Comparison of ENCODE assay signal across 8 cellular contexts in genomic region chr18:23053756-23054457, GRCh38.
DNase-seq lines count a peak whose midpoint lies in the region; TF ChIP-seq lines count a peak whose summit lies in the region.

No MANE protein-coding gene starts in this region.

- no TSS peak for BruUV-seq in Calu3 (replicated peaks; lab: Mats Ljungman, UMichigan)

- H3K36me3 Mint-ChIP-seq in Calu3 (ENCODE audit: insufficient read depth, unreplicated experiment) (no peaks in the 10 kb centered on the region), mesothelial cell of epicardium (no peaks in the 10 kb centered on the region)
- peaks cover 2% of the 10 kb centered on the region for H3K36me3 Mint-ChIP-seq in T-helper 2 cell treated with Interferon-gamma antibody and Interleukin-4, amounts not matched to agents 5 μg/mL and 100 μg/mL, for 36 hours (ENCODE audit: low read depth)

- H3K4me3 Mint-ChIP-seq in Calu3 (ENCODE audit: low read depth, unreplicated experiment) (no peak overlapping the region), mesothelial cell of epicardium (no peak overlapping the region)
- H3K4me3 Mint-ChIP-seq in T-helper 2 cell treated with Interferon-gamma antibody and Interleukin-4, amounts not matched to agents 5 μg/mL and 100 μg/mL, for 36 hours: no peak overlapping the region

- no peaks in the 10 kb centered on the region for H3K4me1 Mint-ChIP-seq in Calu3 (ENCODE audit: low read depth, unreplicated experiment)
- peaks cover 16% of the 10 kb centered on the region for H3K4me1 Mint-ChIP-seq in mesothelial cell of epicardium
- peaks cover 18% of the 10 kb centered on the region for H3K4me1 Mint-ChIP-seq in T-helper 2 cell treated with Interferon-gamma antibody and Interleukin-4, amounts not matched to agents 5 μg/mL and 100 μg/mL, for 36 hours (ENCODE audit: low read depth)

- CTCF ChIA-PET in Calu3 (lab: Charles Lee): no interaction called here

- peaks cover 15% of the 10 kb centered on the region for H3K27me3 Mint-ChIP-seq in Calu3 (ENCODE audit: unreplicated experiment)
- no peaks in the 10 kb centered on the region for H3K27me3 Mint-ChIP-seq in mesothelial cell of epicardium (ENCODE audit: low read depth)
- H3K27me3 Mint-ChIP-seq in T-helper 2 cell treated with Interferon-gamma antibody and Interleukin-4, amounts not matched to agents 5 μg/mL and 100 μg/mL, for 36 hours (ENCODE audit: low read depth): peaks cover 20% of the 10 kb centered on the region

- H3K4me3 ChIP-seq in choroid plexus epithelial cell (ENCODE audit: low read depth, low read length): no peak overlapping the region

- H3K9me3 Mint-ChIP-seq in Calu3 (ENCODE audit: low read depth, unreplicated experiment) (no peaks in the 10 kb centered on the region), mesothelial cell of epicardium (no peaks in the 10 kb centered on the region)
- peaks cover 3% of the 10 kb centered on the region for H3K9me3 Mint-ChIP-seq in T-helper 2 cell treated with Interferon-gamma antibody and Interleukin-4, amounts not matched to agents 5 μg/mL and 100 μg/mL, for 36 hours

- TF ChIP-seq CTCF in Calu3 (IDR thresholded peaks at IDR 0.05; ENCODE audit: unreplicated experiment) (peak; percentile 37), choroid plexus epithelial cell (conservative IDR thresholded peaks at IDR 0.05; ENCODE audit: low read depth, low read length) (peak; percentile 56), mesothelial cell of epicardium (IDR thresholded peaks at IDR 0.05; ENCODE audit: unreplicated experiment) (no peak)

- DNase-seq in Calu3 (peak; percentile 19), NCI-H1436 treated with DMSO at 0.1 percent for 48 hours (lab: John Stamatoyannopoulos, UW) (peak; percentile 13), choroid plexus epithelial cell (ENCODE audit: low read depth) (peak; percentile 67), mesothelial cell of epicardium (ENCODE audit: low spot score in 2 of 2, unreplicated experiment in 2 of 2) (peak in 1 of 2 experiments; percentile 47), HuH-7.5 (ENCODE audit: low spot score) (no peak)
- DNase-seq in T-helper 2 cell treated with Interferon-gamma antibody and Interleukin-4, amounts not matched to agents 5 μg/mL and 100 μg/mL, for 36 hours (ENCODE audit: low spot score): no peak
- no peak for DNase-seq in stimulated activated CD4-positive, alpha-beta T cell treated with anti-CD3 and anti-CD28 coated beads, Interleukin-2, amount 100 ng/mL, for 24 hours
- no peak for DNase-seq in NK-92 treated with Interleukin-12 subunit alpha and Interleukin-12 subunit beta, amount 100 ng/mL, for 24 hours (lab: John Stamatoyannopoulos, UW)

- H3K27ac Mint-ChIP-seq in Calu3 (ENCODE audit: unreplicated experiment) (no peak overlapping the region), mesothelial cell of epicardium (peak overlapping the region; percentile 69)
- H3K27ac Mint-ChIP-seq in T-helper 2 cell treated with Interferon-gamma antibody and Interleukin-4, amounts not matched to agents 5 μg/mL and 100 μg/mL, for 36 hours: no peak overlapping the region

- intact Hi-C loops in Calu3 (cut with micrococcal nuclease; ENCODE audit: unreplicated experiment): no loop called here

Comparison
In these comparisons a context has a peak if more than half of its experiments do, and no peak if none do; other contexts are left out.
1. DNase-seq: peak in Calu3 (single experiment), NCI-H1436 treated with DMSO at 0.1 percent for 48 hours (single experiment) and choroid plexus epithelial cell (single experiment); none in T-helper 2 cell treated with Interferon-gamma antibody and Interleukin-4, amounts not matched to agents 5 μg/mL and 100 μg/mL, for 36 hours (single experiment), stimulated activated CD4-positive, alpha-beta T cell treated with anti-CD3 and anti-CD28 coated beads, Interleukin-2, amount 100 ng/mL, for 24 hours (0 of 2), HuH-7.5 (single experiment) and NK-92 treated with Interleukin-12 subunit alpha and Interleukin-12 subunit beta, amount 100 ng/mL, for 24 hours (single experiment).